In the genomic region with DNA sequence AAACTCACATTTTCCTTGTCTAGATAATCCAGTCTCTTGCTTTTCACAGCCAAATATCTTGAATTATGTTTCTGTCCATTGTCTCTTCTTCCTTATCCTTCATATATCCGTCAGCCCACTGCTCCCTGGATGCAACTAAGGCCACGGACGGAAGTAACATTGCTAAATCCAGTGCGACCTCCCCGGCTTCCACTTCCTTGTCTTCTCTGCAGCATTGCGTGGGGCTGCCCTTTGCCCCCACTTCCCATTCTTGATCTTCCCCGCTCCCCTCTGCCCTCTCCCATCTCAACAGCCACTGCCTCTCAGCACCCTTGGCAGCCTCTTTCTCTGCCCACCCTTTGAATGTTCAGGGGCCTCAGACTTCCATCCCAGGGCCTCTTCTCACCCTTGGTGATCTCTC, we compare ENCODE assay signal across 25 cellular contexts.
"Had no signal": no experiment of that assay in that cellular context is flagged by ENCODE, and none has a peak within 500 bp of the region (broad histone marks: within the 10 kb centered on the region; RNA-seq: fewer than 3 reads in every experiment).

No MANE protein-coding gene starts in this region.

- H3K9ac ChIP-seq: neural progenitor cell had no signal

- H3K4me3 Mint-ChIP-seq: activated naive CD8-positive, alpha-beta T cell; memory B cell; naive thymus-derived CD8-positive, alpha-beta T cell; neural progenitor cell had no signal

- H3K27ac ChIP-seq: adrenal gland, body of pancreas, colonic mucosa, dorsolateral prefrontal cortex, heart left ventricle, neural progenitor cell, spleen, tibial nerve, VCaP had no signal

- ATAC-seq: body of pancreas; heart left ventricle; naive thymus-derived CD8-positive, alpha-beta T cell; right cardiac atrium had no signal

- FAIRE-seq: TTC549, urothelium cell line had no signal

- H3K27me3 ChIP-seq: adrenal gland, body of pancreas, colonic mucosa, dorsolateral prefrontal cortex, heart left ventricle, tibial nerve had no signal

- H2AFZ ChIP-seq: neural progenitor cell had no signal

- H3K9me3 ChIP-seq: adrenal gland, body of pancreas, colonic mucosa, tibial nerve had no signal

- H3K27ac Mint-ChIP-seq: activated naive CD8-positive, alpha-beta T cell; memory B cell; naive thymus-derived CD8-positive, alpha-beta T cell; neural progenitor cell had no signal

- H3K4me1 ChIP-seq: colonic mucosa had no signal

- DNase-seq: activated CD4-positive, alpha-beta T cell treated with anti-CD3 and anti-CD28 coated beads for 4 hours; activated CD4-positive, alpha-beta T cell treated with anti-CD3 and anti-CD28 coated beads, Interleukin-2, amount 50 U/mL, for 48 hours; activated CD8-positive, alpha-beta memory T cell treated with anti-CD3 and anti-CD28 coated beads for 24 hours; activated effector memory CD4-positive, alpha-beta T cell treated with Interleukin-2 at 50 U/mL for 16 hours; activated naive CD4-positive, alpha-beta T cell treated with Interleukin-2 at 50 U/mL for 16 hours; aorta; body of pancreas; cerebellar nuclear complex; colonic mucosa; dorsolateral prefrontal cortex; effector memory CD4-positive, alpha-beta T cell; heart left ventricle; midbrain; naive thymus-derived CD8-positive, alpha-beta T cell; spleen; stimulated activated naive CD4-positive, alpha-beta T cell treated with Interleukin-2 at 50 U/mL for 16 hours had no signal

- H3K36me3 Mint-ChIP-seq: activated naive CD8-positive, alpha-beta T cell; memory B cell had no signal

- H3K4me2 ChIP-seq: neural progenitor cell had no signal

- H3K4me3 ChIP-seq: adrenal gland, body of pancreas, colonic mucosa, dorsolateral prefrontal cortex, heart left ventricle, neural progenitor cell, spleen, tibial nerve had no signal

- H3K36me3 ChIP-seq: adrenal gland, colonic mucosa, neural progenitor cell, spleen, tibial nerve had no signal
